18 cellular contexts compared by ENCODE assay signal in genomic region chr4:61277785-61278184, GRCh38.
A peak's percentile ranks its signal among the peaks of the same experiment; 100 is the strongest.
DNase-seq lines count a peak whose midpoint lies in the region; ATAC-seq, FAIRE-seq and TF ChIP-seq lines count a peak whose summit lies in the region.
"Had no signal": no experiment of that assay in that cellular context is flagged by ENCODE, and none has a peak within 500 bp of the region (broad histone marks: within the 10 kb centered on the region; RNA-seq: fewer than 3 reads in every experiment).

No MANE protein-coding gene starts in this region.

- no peaks in the 10 kb centered on the region for H4K20me1 ChIP-seq in astrocyte (ENCODE audit: insufficient read depth, low read length)

- H3K27ac ChIP-seq in astrocyte (ENCODE audit: low read depth, low read length), result no peak overlapping the region
- no peak overlapping the region for H3K27ac ChIP-seq in prostate gland
- H3K27ac ChIP-seq: 22Rv1, lower lobe of right lung, SK-N-MC, testis had no signal

- no peak for FAIRE-seq in astrocyte (lab: Jason Lieb, UNC)

- no peaks in the 10 kb centered on the region for H3K9me3 Mint-ChIP-seq in astrocyte (ENCODE audit: unreplicated experiment)
- H3K9me3 Mint-ChIP-seq: activated T-helper 2 cell treated with anti-CD3 and anti-CD28 coated beads, Interferon-gamma antibody, Interleukin-2, Interleukin-4, amounts not matched to agents 10 μg/mL and 5 μg/mL and 100 μg/mL, durations not matched to agents 14 hours and 24 hours and 36 hours; natural killer cell treated with Interleukin-12 subunit alpha and Interleukin-12 subunit beta and Interleukin-15 and Interleukin-18, amount 100 ng/mL, for 72 hours had no signal

- no peak for ATAC-seq in GM18870 (IDR thresholded peaks at IDR 0.05; ENCODE audit: unreplicated experiment)
- ATAC-seq: activated CD8-positive, alpha-beta T cell treated with anti-CD3 and anti-CD28 coated beads, Interleukin-2, amount 10 ng/mL, durations not matched to agents 7 days and 5 days; lower lobe of right lung; natural killer cell treated with Interleukin-12 subunit alpha and Interleukin-12 subunit beta and Interleukin-15 and Interleukin-18, amount 100 ng/mL, for 72 hours; sciatic nerve had no signal

- DNase-seq in DMS 273 (lab: John Stamatoyannopoulos, UW; ENCODE audit: unreplicated experiment) (peak; percentile 20), DMS 273 treated with DMSO at 0.1 percent for 48 hours (lab: John Stamatoyannopoulos, UW) (no peak), NCI-H2081 (lab: John Stamatoyannopoulos, UW) (peak; percentile 54 to 89), astrocyte (ENCODE audit: low read depth) (peak; percentile 2), mucosa of gallbladder (ENCODE audit: low spot score) (peak; percentile 25), glomerular visceral epithelial cell (ENCODE audit: extremely low spot score) (no peak), prostate gland (ENCODE audit: low spot score) (no peak)
- DNase-seq: activated CD8-positive, alpha-beta T cell treated with anti-CD3 and anti-CD28 coated beads, Interleukin-2, amount 10 ng/mL, durations not matched to agents 7 days and 5 days; lower lobe of right lung; stimulated activated CD8-positive, alpha-beta memory T cell treated with anti-CD3 and anti-CD28 coated beads, Interleukin-4, amount 100 ng/mL, for 48 hours; testis had no signal

- no peak overlapping the region for H3K9ac ChIP-seq in astrocyte (ENCODE audit: low read length)

- no peak overlapping the region for H3K4me3 Mint-ChIP-seq in astrocyte (ENCODE audit: unreplicated experiment)
- H3K4me3 Mint-ChIP-seq: activated CD8-positive, alpha-beta T cell treated with anti-CD3 and anti-CD28 coated beads, Interleukin-2, amount 10 ng/mL, durations not matched to agents 7 days and 5 days; CD14-positive monocyte; natural killer cell treated with Interleukin-12 subunit alpha and Interleukin-12 subunit beta and Interleukin-15 and Interleukin-18, amount 100 ng/mL, for 72 hours had no signal

- no peaks in the 10 kb centered on the region for H3K9me3 ChIP-seq in astrocyte (ENCODE audit: insufficient read depth, low read depth, low read length)
- H3K9me3 ChIP-seq in prostate gland, result no peaks in the 10 kb centered on the region
- H3K9me3 ChIP-seq: lower lobe of right lung, testis had no signal

- H3K27me3 Mint-ChIP-seq in astrocyte (ENCODE audit: low read depth, unreplicated experiment), result no peaks in the 10 kb centered on the region
- H3K27me3 Mint-ChIP-seq: natural killer cell treated with Interleukin-12 subunit alpha and Interleukin-12 subunit beta and Interleukin-15 and Interleukin-18, amount 100 ng/mL, for 72 hours had no signal

- H3K4me3 ChIP-seq in astrocyte (ENCODE audit: insufficient read depth, low read depth, low read length), result no peak overlapping the region
- H3K4me3 ChIP-seq in prostate gland, result no peak overlapping the region
- H3K4me3 ChIP-seq: lower lobe of right lung, SK-N-MC, testis had no signal

- no peak for TF ChIP-seq POLR2A in prostate gland (IDR thresholded peaks at IDR 0.05)

- H3K79me2 ChIP-seq in astrocyte (ENCODE audit: insufficient read depth, low read length), result no peaks in the 10 kb centered on the region

- no peak overlapping the region for H3K4me2 ChIP-seq in astrocyte (ENCODE audit: low read length)

- H2AFZ ChIP-seq in astrocyte (ENCODE audit: low read depth, low read length), result no peak overlapping the region

- H3K36me3 Mint-ChIP-seq in astrocyte (ENCODE audit: low read depth, unreplicated experiment), result no peaks in the 10 kb centered on the region
- H3K36me3 Mint-ChIP-seq: CD14-positive monocyte; natural killer cell treated with Interleukin-12 subunit alpha and Interleukin-12 subunit beta and Interleukin-15 and Interleukin-18, amount 100 ng/mL, for 72 hours had no signal

- intact Hi-C loops in prostate gland (cut with DNase I), result no loop called here

- no peaks in the 10 kb centered on the region for H3K36me3 ChIP-seq in astrocyte (ENCODE audit: insufficient read depth, low read length)
- no peaks in the 10 kb centered on the region for H3K36me3 ChIP-seq in prostate gland
- H3K36me3 ChIP-seq: lower lobe of right lung had no signal

- H3K4me1 Mint-ChIP-seq in astrocyte (ENCODE audit: low read depth, unreplicated experiment), result peaks cover 8% of the 10 kb centered on the region

- no peak overlapping the region for H3K27ac Mint-ChIP-seq in astrocyte (ENCODE audit: unreplicated experiment)
- H3K27ac Mint-ChIP-seq: activated CD8-positive, alpha-beta T cell treated with anti-CD3 and anti-CD28 coated beads, Interleukin-2, amount 10 ng/mL, durations not matched to agents 7 days and 5 days; activated T-helper 2 cell treated with anti-CD3 and anti-CD28 coated beads, Interferon-gamma antibody, Interleukin-2, Interleukin-4, amounts not matched to agents 10 μg/mL and 5 μg/mL and 100 μg/mL, durations not matched to agents 14 hours and 24 hours and 36 hours; CD14-positive monocyte; natural killer cell treated with Interleukin-12 subunit alpha and Interleukin-12 subunit beta and Interleukin-15 and Interleukin-18, amount 100 ng/mL, for 72 hours had no signal

- TF ChIP-seq CTCF in astrocyte (IDR thresholded peaks at IDR 0.05; ENCODE audit: insufficient read depth, low read depth, low read length) (no peak), prostate gland (IDR thresholded peaks at IDR 0.05) (no peak)

- H3K4me1 ChIP-seq in astrocyte (ENCODE audit: insufficient read depth, low read length), result no peaks in the 10 kb centered on the region
- no peaks in the 10 kb centered on the region for H3K4me1 ChIP-seq in prostate gland (replicated peaks)
- H3K4me1 ChIP-seq: lower lobe of right lung, testis had no signal

- H3K27me3 ChIP-seq in astrocyte (ENCODE audit: insufficient read depth, low read length) (no peaks in the 10 kb centered on the region), prostate gland (replicated peaks; ENCODE audit: insufficient read depth) (no peaks in the 10 kb centered on the region)
- H3K27me3 ChIP-seq: testis had no signal

Comparison
In these comparisons a context has a peak if more than half of its experiments do, and no peak if none do; other contexts are left out.
1. DNase-seq: peak in DMS 273 (single experiment), NCI-H2081 (2 of 2), astrocyte (single experiment) and mucosa of gallbladder (single experiment); none in DMS 273 treated with DMSO at 0.1 percent for 48 hours (single experiment), glomerular visceral epithelial cell (single experiment) and prostate gland (single experiment).